ENCODE assay signal across 28 cellular contexts in genomic region chr6:47342824-47343223, GRCh38.
"Had no signal": no experiment of that assay in that cellular context is flagged by ENCODE, and none has a peak within 500 bp of the region (broad histone marks: within the 10 kb centered on the region; RNA-seq: fewer than 3 reads in every experiment).

No MANE protein-coding gene starts in this region.

- H3K27ac ChIP-seq: brain microvascular endothelial cell, cardiac muscle cell, SK-N-MC had no signal

- DNase-seq: activated CD4-positive, alpha-beta memory T cell treated with anti-CD3 and anti-CD28 coated beads for 36 hours; activated CD4-positive, alpha-beta T cell treated with anti-CD3 and anti-CD28 coated beads, Interleukin-2, amount 10 ng/mL, durations not matched to agents 7 days and 5 days; activated CD4-positive, CD25-positive, alpha-beta regulatory T cell; activated gamma-delta T cell; activated naive CD4-positive, alpha-beta T cell treated with anti-CD3 and anti-CD28 coated beads for 36 hours; activated T-cell treated with anti-CD3 and anti-CD28 coated beads for 4 hours; activated T-cell treated with anti-CD3 and anti-CD28 coated beads, Interleukin-2, amount 50 U/mL, for 48 hours; amygdala; brain microvascular endothelial cell; cerebellar nuclear complex; Kasumi-1; NCI-H1092; NCI-H1417; NCI-H1930; NCI-H2171; NCI-H2227 treated with DMSO at 0.1 percent for 48 hours; NCI-H446 treated with DMSO at 0.1 percent for 48 hours; NCI-H524 treated with DMSO at 0.1 percent for 48 hours; NCI-H748 treated with DMSO at 0.1 percent for 48 hours; RPMI8226; T-cell; T-helper 2 cell; T1000 had no signal

- H3K36me3 ChIP-seq: brain microvascular endothelial cell, cardiac muscle cell had no signal

- ATAC-seq: activated T-helper 17 cell treated with anti-CD3 and anti-CD28 coated beads, Interleukin-2, amount 50 U/mL, for 72 hours; Panc1; Right ventricle myocardium inferior; T-cell had no signal

- H3K4me3 ChIP-seq: cardiac muscle cell, SK-N-MC had no signal

- H3K27me3 ChIP-seq: brain microvascular endothelial cell, cardiac muscle cell had no signal
